Comparison of ENCODE assay signal across 1 cellular context in the genomic region with DNA sequence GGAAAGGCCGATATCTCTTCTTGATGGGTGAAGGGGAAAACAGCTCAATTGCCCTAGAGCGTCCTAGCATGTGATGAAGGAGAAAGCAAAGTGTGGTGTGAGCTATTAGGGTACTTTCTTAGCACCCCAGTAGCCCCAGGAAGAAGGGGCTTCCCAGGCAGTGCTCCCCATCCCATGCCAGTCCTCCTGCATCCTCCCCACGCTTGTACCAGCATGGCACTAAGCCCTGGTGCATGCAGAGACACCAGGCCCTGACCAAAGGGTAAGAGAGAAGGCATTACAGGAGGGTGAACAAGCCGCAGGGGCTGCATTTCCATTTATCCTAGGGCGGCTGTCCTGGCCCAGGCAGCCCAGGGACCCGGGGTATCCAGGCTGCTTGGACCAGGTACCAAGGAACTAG.
TF ChIP-seq lines count a peak whose summit lies in the region.

No MANE protein-coding gene starts in this region.

TF ChIP-seq in SK-N-SH, 30 proteins besides CTCF, POLR2A, EP300 and RAD21:
- TF ChIP-seq GATA2 (CRISPR knock-in tag; IDR thresholded peaks at IDR 0.05) (peak; percentile 64), EZH2phosphoT487 (IDR thresholded peaks at IDR 0.05; ENCODE audit: borderline replicate concordance, low read depth) (no peak), NRF1 (IDR thresholded peaks at IDR 0.05; ENCODE audit: low read depth, low read length) (no peak), USF2 (IDR thresholded peaks at IDR 0.05; ENCODE audit: borderline replicate concordance, low read depth, low read length) (no peak), FOXJ3 (CRISPR knock-in tag; IDR thresholded peaks at IDR 0.05) (0 out of 2 replicates have a peak, but pooled peaks have one; percentile 5), SIN3A (IDR thresholded peaks at IDR 0.05; ENCODE audit: borderline replicate concordance, low read depth, low read length) (no peak)
TF ChIP-seq in SK-N-SH: peak in this region for 2.
